Comparison of ENCODE assay signal across 16 cellular contexts in the genomic region with DNA sequence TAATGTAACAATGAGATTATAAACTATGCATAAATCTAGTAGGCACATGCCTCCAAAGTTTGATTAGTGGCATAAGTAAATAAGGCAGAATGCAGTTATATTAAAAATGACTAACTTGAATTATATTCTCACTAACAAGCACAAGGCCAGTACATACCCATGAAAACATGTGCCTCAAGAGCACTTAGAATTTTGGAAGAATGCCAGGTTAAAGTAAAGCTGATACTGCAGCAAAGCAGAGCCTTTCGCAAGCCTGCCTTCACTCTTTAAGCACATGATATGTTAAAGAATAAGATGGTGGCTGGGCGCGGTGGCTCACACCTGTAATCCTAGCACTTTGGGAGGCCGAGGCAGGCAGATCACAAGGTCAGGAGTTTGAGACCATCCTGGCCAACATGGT. TPM values are rescaled to one million over a fixed set of nuclear protein-coding genes. Genes with fewer than 3 reads are reported as not detected.
DNase-seq lines count a peak whose midpoint lies in the region; ATAC-seq, FAIRE-seq and TF ChIP-seq lines count a peak whose summit lies in the region.
"Had no signal": no experiment of that assay in that cellular context is flagged by ENCODE, and none has a peak within 500 bp of the region (broad histone marks: within the 10 kb centered on the region; RNA-seq: fewer than 3 reads in every experiment).

No MANE protein-coding gene starts in this region.

- no peak overlapping the region for H3K27ac Mint-ChIP-seq in astrocyte (ENCODE audit: unreplicated experiment)
- H3K27ac Mint-ChIP-seq: activated CD4-positive, alpha-beta T cell treated with anti-CD3 and anti-CD28 coated beads, Interleukin-2, amount 10 ng/mL, durations not matched to agents 24 days and 14 days; activated T-helper 1 cell treated with anti-CD3 and anti-CD28 coated beads, Interleukin-12 subunit alpha, Interleukin-12 subunit beta, Interleukin-2, Interleukin-4 antibody, amounts not matched to agents 30 ng/mL and 10 ng/mL and 1 ng/mL, durations not matched to agents 14 hours and 24 hours and 36 hours; brain; CD8-positive, alpha-beta T cell; immature natural killer cell; naive B cell; T-helper 17 cell had no signal

- H3K36me3 ChIP-seq in astrocyte (ENCODE audit: insufficient read depth, low read length) (no peaks in the 10 kb centered on the region), lung (ENCODE audit: control insufficient read depth in 2 of 2, insufficient read depth in 2 of 2, low read length in 2 of 2) (no peaks in the 10 kb centered on the region), brain microvascular endothelial cell (replicated peaks) (no peaks in the 10 kb centered on the region)

- no peaks in the 10 kb centered on the region for H3K79me2 ChIP-seq in astrocyte (ENCODE audit: insufficient read depth, low read length)

- ATAC-seq in lung (ENCODE audit: insufficient read depth, low FRiP score) (no peak), HG02885 (IDR thresholded peaks at IDR 0.05; ENCODE audit: poor library complexity, unreplicated experiment) (no peak)
- ATAC-seq: CD8-positive, alpha-beta T cell; T-helper 17 cell had no signal

- no peak for FAIRE-seq in astrocyte (lab: Jason Lieb, UNC)

- peaks cover 5% of the 10 kb centered on the region for H3K9me3 Mint-ChIP-seq in astrocyte (ENCODE audit: unreplicated experiment)
- H3K9me3 Mint-ChIP-seq: activated CD4-positive, alpha-beta T cell treated with anti-CD3 and anti-CD28 coated beads, Interleukin-2, amount 10 ng/mL, durations not matched to agents 24 days and 14 days; activated T-helper 1 cell treated with anti-CD3 and anti-CD28 coated beads, Interleukin-12 subunit alpha, Interleukin-12 subunit beta, Interleukin-2, Interleukin-4 antibody, amounts not matched to agents 30 ng/mL and 10 ng/mL and 1 ng/mL, durations not matched to agents 14 hours and 24 hours and 36 hours; CD8-positive, alpha-beta T cell; immature natural killer cell had no signal

- H3K9ac ChIP-seq in astrocyte (ENCODE audit: low read length): no peak overlapping the region

- H2AFZ ChIP-seq in astrocyte (ENCODE audit: low read depth, low read length): no peak overlapping the region

- H3K4me3 ChIP-seq in astrocyte (ENCODE audit: insufficient read depth, low read depth, low read length) (no peak overlapping the region), lung (no peak overlapping the region), brain microvascular endothelial cell (ENCODE audit: low read depth, low read length) (no peak overlapping the region)
- H3K4me3 ChIP-seq: testis had no signal

- H3K36me3 Mint-ChIP-seq in astrocyte (ENCODE audit: low read depth, unreplicated experiment): peaks cover 2% of the 10 kb centered on the region
- H3K36me3 Mint-ChIP-seq: brain; CD8-positive, alpha-beta T cell; immature natural killer cell; naive B cell had no signal

- H3K27ac ChIP-seq in astrocyte (ENCODE audit: low read depth, low read length) (no peak overlapping the region), lung (ENCODE audit: low read depth in 1 of 2, low read length in 1 of 2) (peak overlapping the region in 1 of 2 donors; percentile 53), brain microvascular endothelial cell (no peak overlapping the region)
- H3K27ac ChIP-seq: testis had no signal

- peaks cover 19% of the 10 kb centered on the region for H3K4me1 Mint-ChIP-seq in astrocyte (ENCODE audit: low read depth, unreplicated experiment)
- H3K4me1 Mint-ChIP-seq: activated CD4-positive, alpha-beta T cell treated with anti-CD3 and anti-CD28 coated beads, Interleukin-2, amount 10 ng/mL, durations not matched to agents 24 days and 14 days; immature natural killer cell; naive B cell; T-helper 17 cell had no signal

- in situ Hi-C loops in brain microvascular endothelial cell (cut with HindIII; ENCODE audit: low pct_ligation_motif_present, low sequenced_read_pairs): no loop called here

- H3K27me3 Mint-ChIP-seq in astrocyte (ENCODE audit: low read depth, unreplicated experiment): peaks cover 14% of the 10 kb centered on the region
- H3K27me3 Mint-ChIP-seq: brain had no signal

- WGBS in lung, 2 donors: 64 to 89% methylated on average over 4 of the region's 4 CpGs

- no peak overlapping the region for H3K4me2 ChIP-seq in astrocyte (ENCODE audit: low read length)

- peak; percentile 85 for DNase-seq in NCI-H1105 (lab: John Stamatoyannopoulos, UW)
- DNase-seq in NCI-H2196 treated with DMSO at 0.1 percent for 48 hours (lab: John Stamatoyannopoulos, UW; ENCODE audit: unreplicated experiment): peak; percentile 68
- peak; percentile 16 for DNase-seq in astrocyte (ENCODE audit: low read depth)
- peak; percentile 53 for DNase-seq in lung (ENCODE audit: low spot score)
- DNase-seq in C1 segment of cervical spinal cord (lab: John Stamatoyannopoulos, UW): no peak
- DNase-seq in brain microvascular endothelial cell: no peak
- DNase-seq: activated CD4-positive, alpha-beta T cell treated with anti-CD3 and anti-CD28 coated beads, Interleukin-2, amount 10 ng/mL, durations not matched to agents 24 days and 14 days; CD8-positive, alpha-beta T cell; immature natural killer cell; naive B cell; NK-92 treated with Interleukin-12 subunit alpha and Interleukin-12 subunit beta, amount 100 ng/mL, for 24 hours; T-helper 17 cell; testis had no signal

- no peak overlapping the region for H3K4me3 Mint-ChIP-seq in astrocyte (ENCODE audit: unreplicated experiment)
- H3K4me3 Mint-ChIP-seq: activated CD4-positive, alpha-beta T cell treated with anti-CD3 and anti-CD28 coated beads, Interleukin-2, amount 10 ng/mL, durations not matched to agents 24 days and 14 days; activated T-helper 1 cell treated with anti-CD3 and anti-CD28 coated beads, Interleukin-12 subunit alpha, Interleukin-12 subunit beta, Interleukin-2, Interleukin-4 antibody, amounts not matched to agents 30 ng/mL and 10 ng/mL and 1 ng/mL, durations not matched to agents 14 hours and 24 hours and 36 hours; brain; CD8-positive, alpha-beta T cell; immature natural killer cell; naive B cell; T-helper 17 cell had no signal

- TF ChIP-seq CTCF in astrocyte (IDR thresholded peaks at IDR 0.05; ENCODE audit: insufficient read depth, low read depth, low read length) (no peak), lung (IDR thresholded peaks at IDR 0.05; ENCODE audit: control extremely low read depth, extremely low read depth) (no peak), brain microvascular endothelial cell (IDR thresholded peaks at IDR 0.05; ENCODE audit: low read depth, low read length, missing control alignments) (no peak)

- H3K27me3 ChIP-seq in astrocyte (ENCODE audit: insufficient read depth, low read length): peaks cover 2% of the 10 kb centered on the region
- H3K27me3 ChIP-seq in lung (ENCODE audit: control insufficient read depth, insufficient read depth): no peaks in the 10 kb centered on the region
- peaks cover 2% of the 10 kb centered on the region for H3K27me3 ChIP-seq in brain microvascular endothelial cell (replicated peaks)
- H3K27me3 ChIP-seq: testis had no signal

- no peaks in the 10 kb centered on the region for H4K20me1 ChIP-seq in astrocyte (ENCODE audit: insufficient read depth, low read length)

- no peaks in the 10 kb centered on the region for H3K4me1 ChIP-seq in astrocyte (ENCODE audit: insufficient read depth, low read length)
- H3K4me1 ChIP-seq in lung (ENCODE audit: control insufficient read depth in 2 of 2, insufficient read depth in 2 of 2, low read length in 2 of 2): peaks cover 2 to 6% of the 10 kb centered on the region in 2 donors
- H3K4me1 ChIP-seq: testis had no signal

- H3K9me3 ChIP-seq in astrocyte (ENCODE audit: insufficient read depth, low read depth, low read length): no peaks in the 10 kb centered on the region
- H3K9me3 ChIP-seq in lung (ENCODE audit: control insufficient read depth in 2 of 2, insufficient read depth in 1 of 2, low read length in 1 of 2): no peaks in the 10 kb centered on the region
- H3K9me3 ChIP-seq: testis had no signal

RNA-seq across cellular contexts. Expression of a gene that starts 49.0 kb away (rescaled TPM):
- total RNA-seq in astrocyte: not detected in 2 replicates
- 1 to 10 TPM in 1 of 2 donors, under 1 TPM in 1; 0.86 to 3.1 TPM for total RNA-seq in lung
- under 1 TPM; 0.29 to 0.37 TPM for polyA plus RNA-seq in lung
- total RNA-seq: activated CD4-positive, alpha-beta T cell treated with anti-CD3 and anti-CD28 coated beads, Interleukin-2, amount 10 ng/mL, durations not matched to agents 24 days and 14 days; activated T-helper 1 cell treated with anti-CD3 and anti-CD28 coated beads, Interleukin-12 subunit alpha, Interleukin-12 subunit beta, Interleukin-2, Interleukin-4 antibody, amounts not matched to agents 30 ng/mL and 10 ng/mL and 1 ng/mL, durations not matched to agents 14 hours and 24 hours and 36 hours; CD8-positive, alpha-beta T cell had no signal
- polyA plus RNA-seq: immature natural killer cell had no signal

Comparison
In these comparisons a context has a peak if more than half of its experiments do, and no peak if none do; other contexts are left out.
1. DNase-seq: peak in NCI-H1105 (single experiment), NCI-H2196 treated with DMSO at 0.1 percent for 48 hours (single experiment), astrocyte (single experiment) and lung (single experiment); none in C1 segment of cervical spinal cord (0 of 14) and brain microvascular endothelial cell (single experiment).